ENCODE assay signal across 8 cellular contexts in the genomic region with DNA sequence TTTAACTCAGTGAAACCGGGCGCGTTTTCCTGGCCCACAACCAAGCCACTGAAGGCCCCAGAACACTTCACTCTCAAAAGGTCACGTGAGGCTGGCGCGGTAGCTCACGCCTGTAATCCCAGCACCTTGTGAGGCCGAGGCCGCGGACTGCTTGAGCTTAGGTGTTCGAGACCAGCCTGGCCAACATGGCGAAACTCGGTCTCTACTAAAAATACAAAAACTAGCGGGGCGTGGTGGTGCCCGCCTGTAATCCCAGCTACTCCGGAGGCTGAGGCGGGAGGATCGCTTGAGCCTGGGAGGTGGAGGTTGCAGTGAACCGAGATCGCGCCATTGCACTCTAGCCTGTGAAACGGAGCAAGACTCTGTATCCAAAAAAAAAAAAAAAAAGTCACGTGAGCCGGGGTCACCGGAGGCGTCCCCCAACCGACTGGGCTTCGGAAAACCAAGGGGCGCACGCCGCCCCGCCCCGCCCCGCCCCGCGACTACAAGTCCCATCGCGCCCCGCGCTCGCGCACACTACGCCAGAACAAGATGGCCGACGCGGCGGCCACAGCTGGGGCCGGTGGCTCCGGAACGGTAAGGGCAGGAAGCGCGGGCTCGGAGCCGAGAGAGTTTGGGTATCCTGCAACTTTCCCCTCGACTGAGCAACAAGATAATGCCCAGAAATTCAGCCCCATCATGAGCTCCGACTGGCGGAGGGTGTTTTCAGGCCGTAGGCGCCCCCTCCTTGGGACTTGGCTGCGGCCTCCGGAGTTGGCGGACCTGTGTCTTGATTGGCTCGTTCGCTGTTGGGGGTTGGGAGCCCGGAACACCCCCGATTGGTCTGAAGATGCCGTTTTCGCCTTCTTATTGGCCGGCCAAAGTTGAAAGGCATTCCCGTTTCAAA. TPM values are rescaled to one million over a fixed set of nuclear protein-coding genes. Genes with fewer than 3 reads are reported as not detected.
DNase-seq lines count a peak whose midpoint lies in the region; TF ChIP-seq lines count a peak whose summit lies in the region.

A gene with protein sequence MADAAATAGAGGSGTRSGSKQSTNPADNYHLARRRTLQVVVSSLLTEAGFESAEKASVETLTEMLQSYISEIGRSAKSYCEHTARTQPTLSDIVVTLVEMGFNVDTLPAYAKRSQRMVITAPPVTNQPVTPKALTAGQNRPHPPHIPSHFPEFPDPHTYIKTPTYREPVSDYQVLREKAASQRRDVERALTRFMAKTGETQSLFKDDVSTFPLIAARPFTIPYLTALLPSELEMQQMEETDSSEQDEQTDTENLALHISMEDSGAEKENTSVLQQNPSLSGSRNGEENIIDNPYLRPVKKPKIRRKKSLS (plus strand): TSS at position 514 of the 886 bp plus-strand sequence. CDS start 18 bp downstream, at position 532.

- H3K4me3 ChIP-seq in HAP-1 (peak within 1 kb of the TSS; percentile 86), MM.1S (ENCODE audit: low read length) (peak within 1 kb of the TSS; percentile 96), neural cell (ENCODE audit: low read length) (peak within 1 kb of the TSS; percentile 78), stomach (peak within 1 kb of the TSS; percentile 71 to 86 (median 84))

- H3K27me3 ChIP-seq in HAP-1 (ENCODE audit: low read depth) (no peaks in the 10 kb centered on the region), MM.1S (replicated peaks; ENCODE audit: insufficient read depth, low read length) (peaks cover 27% of the 10 kb centered on the region), neural cell (ENCODE audit: insufficient read depth, low read depth, low read length) (peaks cover 32% of the 10 kb centered on the region), stomach (no peaks in the 10 kb centered on the region)

- H3K9ac ChIP-seq in ES-I3 (ENCODE audit: low read depth, low read length) (peak within 1 kb of the TSS; percentile 100), MM.1S (ENCODE audit: low read length) (peak within 1 kb of the TSS; percentile 91), neural cell (ENCODE audit: low read length) (peak within 1 kb of the TSS; percentile 74)

- in situ Hi-C loops in HAP-1 (cut with MboI; ENCODE audit: low sequenced_read_pairs): no loop called here

- H3K27ac ChIP-seq in MM.1S (ENCODE audit: low read length): peak within 1 kb of the TSS; percentile 91
- H3K27ac ChIP-seq in neural cell (ENCODE audit: low read length): peak within 1 kb of the TSS; percentile 71
- H3K27ac ChIP-seq in stomach: peak within 1 kb of the TSS; percentile 92 to 95 (median 93)

- no peaks in the 10 kb centered on the region for H4K20me1 ChIP-seq in MM.1S (ENCODE audit: insufficient read depth, low read length)
- H4K20me1 ChIP-seq in neural cell (ENCODE audit: insufficient read depth): no peaks in the 10 kb centered on the region

- H2AFZ ChIP-seq in MM.1S (ENCODE audit: low read length) (peak within 1 kb of the TSS; percentile 93), neural cell (ENCODE audit: low read depth, low read length) (peak within 1 kb of the TSS; percentile 48)

- TF ChIP-seq CTCF in MM.1S (IDR thresholded peaks at IDR 0.05; ENCODE audit: low read length) (no peak), neural cell (IDR thresholded peaks at IDR 0.05; ENCODE audit: poor library complexity, severe bottlenecking) (peak; percentile 40), stomach (IDR thresholded peaks at IDR 0.05) (peak in 1 of 7 experiments; percentile 25)

- intact Hi-C loops in stomach (cut with DNase I; ENCODE audit: low total_unique reads): no loop called here

- no peaks in the 10 kb centered on the region for H3K9me3 ChIP-seq in ES-I3 (ENCODE audit: control insufficient read depth, insufficient read depth, low read length)
- H3K9me3 ChIP-seq in HAP-1: no peaks in the 10 kb centered on the region
- H3K9me3 ChIP-seq in MM.1S (replicated peaks; ENCODE audit: insufficient read depth, low read length): no peaks in the 10 kb centered on the region
- H3K9me3 ChIP-seq in neural cell (ENCODE audit: low read length): no peaks in the 10 kb centered on the region
- no peaks in the 10 kb centered on the region for H3K9me3 ChIP-seq in stomach

- WGBS in stomach, 5 donors: 11 to 14% (median 12%) methylated on average over 59 to 71 of the region's 71 CpGs

- peak; percentile 91 to 94 for DNase-seq in HAP-1 (ENCODE audit: low spot score in 2 of 2)
- DNase-seq in MM.1S: peak; percentile 92
- DNase-seq in SHP77 treated with DMSO at 0.1 percent for 48 hours (lab: John Stamatoyannopoulos, UW): peak; percentile 83
- peak; percentile 96 for DNase-seq in activated effector memory CD4-positive, alpha-beta T cell treated with anti-CD3 and anti-CD28 coated beads, Interleukin-2, amount 50 U/mL, for 16 hours
- DNase-seq in fibroblast of the conjunctiva (ENCODE audit: low read depth): peak; percentile 88
- DNase-seq in stomach: peak; percentile 90

- H3F3A ChIP-seq in MM.1S (ENCODE audit: insufficient read depth, low read length) (peaks cover 17% of the 10 kb centered on the region; the same call in 1 of the 2 replicates), neural cell (ENCODE audit: insufficient read depth, low read length, poor library complexity, severe bottlenecking) (no peaks in the 10 kb centered on the region)

- no peak for TF ChIP-seq RAD21 in neural cell (conservative IDR thresholded peaks at IDR 0.05)

- H3K4me1 ChIP-seq in ES-I3 (ENCODE audit: insufficient read depth, low read length): peaks cover 16% of the 10 kb centered on the region
- H3K4me1 ChIP-seq in HAP-1: peaks cover 13% of the 10 kb centered on the region
- H3K4me1 ChIP-seq in MM.1S (ENCODE audit: low read length): peaks cover 12% of the 10 kb centered on the region
- peaks cover 49 to 81% (median 73%) of the 10 kb centered on the region in 4 donors for H3K4me1 ChIP-seq in stomach

- H3K4me2 ChIP-seq in MM.1S (ENCODE audit: low read depth, low read length) (peak within 1 kb of the TSS; percentile 99), neural cell (ENCODE audit: low read length) (peak within 1 kb of the TSS; percentile 47)

- TF ChIP-seq POLR2A in stomach (IDR thresholded peaks at IDR 0.05): peak in 2 of 4 donors; percentile 50 to 80

- H3K79me2 ChIP-seq in MM.1S (ENCODE audit: low read length): peaks cover 9% of the 10 kb centered on the region; the same call in 1 of the 2 replicates
- H3K79me2 ChIP-seq in neural cell (replicated peaks; ENCODE audit: insufficient read depth, low read length): no peaks in the 10 kb centered on the region

- peak; percentile 63 for TF ChIP-seq EP300 in neural cell (conservative IDR thresholded peaks at IDR 0.05; ENCODE audit: poor library complexity, severe bottlenecking)
- TF ChIP-seq EP300 in stomach (IDR thresholded peaks at IDR 0.05): no peak

- H3K9me2 ChIP-seq in MM.1S (replicated peaks; ENCODE audit: insufficient read depth, low read length) (no peaks in the 10 kb centered on the region), neural cell (ENCODE audit: insufficient read depth, low read length) (no peaks in the 10 kb centered on the region)

- H3K36me3 ChIP-seq in ES-I3 (ENCODE audit: insufficient read depth, low read length) (peaks cover 3% of the 10 kb centered on the region; the same call in 1 of the 2 replicates), HAP-1 (replicated peaks) (peaks cover 14% of the 10 kb centered on the region), MM.1S (replicated peaks; ENCODE audit: insufficient read depth, low read length) (no peaks in the 10 kb centered on the region), neural cell (ENCODE audit: insufficient read depth, low read length) (no peaks in the 10 kb centered on the region), stomach (peaks cover 12 to 37% (median 35%) of the 10 kb centered on the region in 4 donors)

TF ChIP-seq in neural cell, 6 proteins besides CTCF, POLR2A, EP300 and RAD21:
- TF ChIP-seq SMC3 (conservative IDR thresholded peaks at IDR 0.05; ENCODE audit: poor library complexity) (no peak), POLR2AphosphoS5 (IDR thresholded peaks at IDR 0.05) (peak; percentile 72), MXI1 (conservative IDR thresholded peaks at IDR 0.05; ENCODE audit: poor library complexity, severe bottlenecking) (peak; percentile 68), EZH2 (IDR thresholded peaks at IDR 0.05; ENCODE audit: borderline replicate concordance, insufficient read depth, low read length, poor library complexity, severe bottlenecking) (no peak), TAF1 (IDR thresholded peaks at IDR 0.05; ENCODE audit: low read depth) (no peak)
- TF ChIP-seq, protein P1, sequence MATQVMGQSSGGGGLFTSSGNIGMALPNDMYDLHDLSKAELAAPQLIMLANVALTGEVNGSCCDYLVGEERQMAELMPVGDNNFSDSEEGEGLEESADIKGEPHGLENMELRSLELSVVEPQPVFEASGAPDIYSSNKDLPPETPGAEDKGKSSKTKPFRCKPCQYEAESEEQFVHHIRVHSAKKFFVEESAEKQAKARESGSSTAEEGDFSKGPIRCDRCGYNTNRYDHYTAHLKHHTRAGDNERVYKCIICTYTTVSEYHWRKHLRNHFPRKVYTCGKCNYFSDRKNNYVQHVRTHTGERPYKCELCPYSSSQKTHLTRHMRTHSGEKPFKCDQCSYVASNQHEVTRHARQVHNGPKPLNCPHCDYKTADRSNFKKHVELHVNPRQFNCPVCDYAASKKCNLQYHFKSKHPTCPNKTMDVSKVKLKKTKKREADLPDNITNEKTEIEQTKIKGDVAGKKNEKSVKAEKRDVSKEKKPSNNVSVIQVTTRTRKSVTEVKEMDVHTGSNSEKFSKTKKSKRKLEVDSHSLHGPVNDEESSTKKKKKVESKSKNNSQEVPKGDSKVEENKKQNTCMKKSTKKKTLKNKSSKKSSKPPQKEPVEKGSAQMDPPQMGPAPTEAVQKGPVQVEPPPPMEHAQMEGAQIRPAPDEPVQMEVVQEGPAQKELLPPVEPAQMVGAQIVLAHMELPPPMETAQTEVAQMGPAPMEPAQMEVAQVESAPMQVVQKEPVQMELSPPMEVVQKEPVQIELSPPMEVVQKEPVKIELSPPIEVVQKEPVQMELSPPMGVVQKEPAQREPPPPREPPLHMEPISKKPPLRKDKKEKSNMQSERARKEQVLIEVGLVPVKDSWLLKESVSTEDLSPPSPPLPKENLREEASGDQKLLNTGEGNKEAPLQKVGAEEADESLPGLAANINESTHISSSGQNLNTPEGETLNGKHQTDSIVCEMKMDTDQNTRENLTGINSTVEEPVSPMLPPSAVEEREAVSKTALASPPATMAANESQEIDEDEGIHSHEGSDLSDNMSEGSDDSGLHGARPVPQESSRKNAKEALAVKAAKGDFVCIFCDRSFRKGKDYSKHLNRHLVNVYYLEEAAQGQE (IDR thresholded peaks at IDR 0.05; ENCODE audit: borderline replicate concordance): peak; percentile 77

RNA-seq across cellular contexts. Expression of the gene that starts here (rescaled TPM):
- polyA plus RNA-seq in neural cell: 5.1 and 7.5 TPM in 2 replicates
- 7.1 and 7.4 TPM in 2 replicates for polyA minus RNA-seq in neural cell
- 10 to 100 TPM in 4 of 5 donors, 1 to 10 TPM in 1; 3.8 to 24.6 (median 21.4) TPM for total RNA-seq in stomach
- 10 to 100 TPM; 10.7 to 13.4 (median 11.6) TPM for polyA plus RNA-seq in stomach

Comparison
In these comparisons a context has a peak if more than half of its experiments do, and no peak if none do; other contexts are left out.
1. Peak in every context shown above with its lines: DNase-seq, H3K4me3 ChIP-seq and H3K27ac ChIP-seq.